In genomic region chr2:224983719-224984388, GRCh38 we compare ENCODE assay signal across 8 cellular contexts. TPM values are rescaled to one million over a fixed set of nuclear protein-coding genes. Genes with fewer than 3 reads are reported as not detected.
DNase-seq lines count a peak whose midpoint lies in the region; ATAC-seq and TF ChIP-seq lines count a peak whose summit lies in the region.

No MANE protein-coding gene starts in this region.

- ATAC-seq in GM21528 (IDR thresholded peaks at IDR 0.05; ENCODE audit: low FRiP score, unreplicated experiment): no peak

- CTCF ChIA-PET in BJ (lab: Yijun Ruan, JAX): interaction anchor here (0.9 to 1.3 kb wide), 3 partner anchors 9 to 18 kb away, joined by 3 to 6 read pairs (median 5); no protein-coding TSS in a partner anchor

- no peak for DNase-seq in BJ (ENCODE audit: low read depth)
- DNase-seq in NCI-H2227 treated with DMSO at 0.1 percent for 48 hours (lab: John Stamatoyannopoulos, UW): peak; percentile 71
- no peak for DNase-seq in effector memory CD4-positive, alpha-beta T cell
- DNase-seq in neural progenitor cell (ENCODE audit: low spot score): no peak
- no peak for DNase-seq in NOMO-1 treated with dmso at 0.1 percent for 144 hours (lab: John Stamatoyannopoulos, UW; ENCODE audit: unreplicated experiment)
- no peak for DNase-seq in OCI-M2 (lab: John Stamatoyannopoulos, UW; ENCODE audit: unreplicated experiment)
- DNase-seq in MV-4-11 (lab: John Stamatoyannopoulos, UW): no peak

- no peak overlapping the region for H3K27ac Mint-ChIP-seq in neural progenitor cell

- H3K36me3 Mint-ChIP-seq in neural progenitor cell: no peaks in the 10 kb centered on the region

- no peaks in the 10 kb centered on the region for H3K9me3 ChIP-seq in effector memory CD4-positive, alpha-beta T cell (ENCODE audit: control insufficient read depth, low read length)
- no peaks in the 10 kb centered on the region for H3K9me3 ChIP-seq in neural progenitor cell (ENCODE audit: low read depth)

- no peak overlapping the region for H3K4me2 ChIP-seq in neural progenitor cell

- H3K4me3 Mint-ChIP-seq in neural progenitor cell: no peak overlapping the region

- POLR2A ChIA-PET in BJ (lab: Charles Lee): no interaction called here

- TF ChIP-seq CTCF in BJ (IDR thresholded peaks at IDR 0.05; ENCODE audit: insufficient read depth, low read depth, low read length) (no peak), neural progenitor cell (IDR thresholded peaks at IDR 0.05) (no peak)

- H3K27me3 ChIP-seq in BJ (ENCODE audit: control insufficient read depth, insufficient read depth, low read length) (no peaks in the 10 kb centered on the region), neural progenitor cell (no peaks in the 10 kb centered on the region)
- H3K27me3 ChIP-seq in effector memory CD4-positive, alpha-beta T cell (replicated peaks; ENCODE audit: control insufficient read depth, insufficient read depth, low read length, poor library complexity, severe bottlenecking): no peaks in the 10 kb centered on the region

- peaks cover 21% of the 10 kb centered on the region for H3K4me1 Mint-ChIP-seq in neural progenitor cell

- no peaks in the 10 kb centered on the region for H4K20me1 ChIP-seq in neural progenitor cell (ENCODE audit: low read depth)

- H3K79me2 ChIP-seq in neural progenitor cell (ENCODE audit: low read depth): no peaks in the 10 kb centered on the region

- H3K4me3 ChIP-seq in BJ (ENCODE audit: low read depth, low read length) (peak overlapping the region; percentile 32), neural progenitor cell (no peak overlapping the region)
- H3K4me3 ChIP-seq in effector memory CD4-positive, alpha-beta T cell (ENCODE audit: insufficient read depth, low read depth, low read length, poor library complexity, severe bottlenecking): no peak overlapping the region

- H3K27ac ChIP-seq in effector memory CD4-positive, alpha-beta T cell (ENCODE audit: insufficient read depth, low read length, poor library complexity, severe bottlenecking): peak overlapping the region; percentile 45
- no peak overlapping the region for H3K27ac ChIP-seq in neural progenitor cell

- peak overlapping the region; percentile 84 for H2AFZ ChIP-seq in neural progenitor cell (replicated peaks)

- no peaks in the 10 kb centered on the region for H3F3A ChIP-seq in neural progenitor cell (ENCODE audit: low read depth)

- H3K9ac ChIP-seq in neural progenitor cell: no peak overlapping the region

- peaks cover 43% of the 10 kb centered on the region for H3K4me1 ChIP-seq in effector memory CD4-positive, alpha-beta T cell (ENCODE audit: control insufficient read depth, insufficient read depth, low read length, poor library complexity, severe bottlenecking)
- peaks cover 2% of the 10 kb centered on the region for H3K4me1 ChIP-seq in neural progenitor cell

- H3K36me3 ChIP-seq in BJ (ENCODE audit: control insufficient read depth, insufficient read depth, low read length): peaks cover under 1% of the 10 kb centered on the region; the same call in 1 of the 2 replicates
- H3K36me3 ChIP-seq in effector memory CD4-positive, alpha-beta T cell (ENCODE audit: control insufficient read depth, insufficient read depth, low read length): peaks cover 8% of the 10 kb centered on the region
- H3K36me3 ChIP-seq in neural progenitor cell: no peaks in the 10 kb centered on the region

- no peaks in the 10 kb centered on the region for H3K9me3 Mint-ChIP-seq in neural progenitor cell

- peaks cover 2% of the 10 kb centered on the region for H3K27me3 Mint-ChIP-seq in neural progenitor cell (ENCODE audit: insufficient read depth, low read depth)

RNA-seq across cellular contexts. Expression of gene DOCK10, which starts 58.4 kb away (rescaled TPM):
- 62.7 and 71.0 TPM in 2 replicates for polyA plus RNA-seq in BJ (2011; rRNA removed)
- polyA minus RNA-seq in BJ (2011; rRNA and poly(A)+ RNA removed): 76.6 and 96.1 TPM in 2 replicates
- total RNA-seq in neural progenitor cell (ENCODE audit: low replicate concordance): 1.1 and 1.5 TPM in 2 replicates
